In the genomic region with DNA sequence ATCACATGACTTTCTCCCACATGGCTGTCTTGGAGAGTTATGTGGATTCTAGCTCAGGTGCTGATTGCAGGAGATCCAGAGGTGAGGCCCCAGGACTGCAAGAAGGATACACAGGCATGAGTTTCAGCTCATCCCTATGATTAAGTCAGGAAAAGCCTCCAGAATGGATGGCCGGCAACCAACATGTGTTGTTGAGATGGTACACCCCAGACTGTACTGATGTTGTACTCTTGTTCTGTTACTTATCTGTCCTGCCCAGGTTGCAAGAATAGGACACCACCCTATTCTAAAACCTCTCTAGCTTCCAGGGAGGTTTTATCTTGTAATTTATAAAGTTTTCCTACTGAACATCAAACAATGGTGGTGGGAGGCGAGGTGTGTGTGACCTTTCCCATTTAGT, we compare ENCODE assay signal across 1 cellular context.
TF ChIP-seq lines count a peak whose summit lies in the region.

No MANE protein-coding gene starts in this region.

TF ChIP-seq in K562, 482 proteins besides CTCF, POLR2A, EP300 and RAD21 (continued from another document and continues in another):
- TF ChIP-seq, protein P1, sequence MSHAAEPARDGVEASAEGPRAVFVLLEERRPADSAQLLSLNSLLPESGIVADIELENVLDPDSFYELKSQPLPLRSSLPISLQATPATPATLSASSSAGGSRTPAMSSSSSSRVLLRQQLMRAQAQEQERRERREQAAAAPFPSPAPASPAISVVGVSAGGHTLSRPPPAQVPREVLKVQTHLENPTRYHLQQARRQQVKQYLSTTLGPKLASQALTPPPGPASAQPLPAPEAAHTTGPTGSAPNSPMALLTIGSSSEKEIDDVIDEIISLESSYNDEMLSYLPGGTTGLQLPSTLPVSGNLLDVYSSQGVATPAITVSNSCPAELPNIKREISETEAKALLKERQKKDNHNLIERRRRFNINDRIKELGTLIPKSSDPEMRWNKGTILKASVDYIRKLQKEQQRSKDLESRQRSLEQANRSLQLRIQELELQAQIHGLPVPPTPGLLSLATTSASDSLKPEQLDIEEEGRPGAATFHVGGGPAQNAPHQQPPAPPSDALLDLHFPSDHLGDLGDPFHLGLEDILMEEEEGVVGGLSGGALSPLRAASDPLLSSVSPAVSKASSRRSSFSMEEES (CRISPR knock-in tag; IDR thresholded peaks at IDR 0.05) = peak; percentile 46
- TF ChIP-seq SAP30 (IDR thresholded peaks at IDR 0.05; ENCODE audit: borderline replicate concordance, insufficient read depth, low read depth, low read length, poor library complexity, severe bottlenecking) (no peak), SETDB1 (IDR thresholded peaks at IDR 0.05; ENCODE audit: low read length) (no peak), ZBTB2 (IDR thresholded peaks at IDR 0.05) (no peak), FOXA3 (CRISPR knock-in tag; conservative IDR thresholded peaks at IDR 0.05 in 1 of 2, IDR thresholded peaks at IDR 0.05 in 1 of 2) (no peak), XRCC5 (IDR thresholded peaks at IDR 0.05; ENCODE audit: low read depth, low read length) (no peak), MAFF (IDR thresholded peaks at IDR 0.05; ENCODE audit: low read length) (no peak), NCOR1 (IDR thresholded peaks at IDR 0.05) (peak; percentile 34; the same call in 1 of the 2 replicates), MBD2 (IDR thresholded peaks at IDR 0.05; ENCODE audit: borderline replicate concordance, low read depth) (no peak), ZFP1 (CRISPR knock-in tag; IDR thresholded peaks at IDR 0.05) (no peak), U2AF2 (optimal IDR thresholded peaks at IDR 0.05; ENCODE audit: low read depth, low read length) (no peak), ZNF445 (CRISPR knock-in tag; IDR thresholded peaks at IDR 0.05; ENCODE audit: low read depth) (no peak), ZNF766 (CRISPR knock-in tag; conservative IDR thresholded peaks at IDR 0.05) (no peak), SNAPC5 (CRISPR knock-in tag; IDR thresholded peaks at IDR 0.05) (no peak), CBFA2T3 (IDR thresholded peaks at IDR 0.05) (peak; percentile 41), MYC (IDR thresholded peaks at IDR 0.05; ENCODE audit: low read depth, low read length) (no peak), MYC (CRISPR knock-in tag; IDR thresholded peaks at IDR 0.05; ENCODE audit: borderline replicate concordance, low read depth) (no peak), PCBP2 (IDR thresholded peaks at IDR 0.05; ENCODE audit: low read depth, low read length, poor library complexity, severe bottlenecking) (no peak), SUPT5H (IDR thresholded peaks at IDR 0.05) (no peak), ARID1B (IDR thresholded peaks at IDR 0.05) (peak; percentile 42), SREBF1 (IDR thresholded peaks at IDR 0.05; ENCODE audit: borderline replicate concordance, low read depth, low read length) (no peak), ZNF224 (CRISPR knock-in tag; IDR thresholded peaks at IDR 0.05) (no peak), E2F6 (IDR thresholded peaks at IDR 0.05; ENCODE audit: borderline replicate concordance in 1 of 2, extremely low read depth in 1 of 2, insufficient read depth in 1 of 2, insufficient read length in 1 of 2, low read depth in 1 of 2, low read length in 1 of 2, poor library complexity in 1 of 2, severe bottlenecking in 1 of 2) (no peak), RB1 (IDR thresholded peaks at IDR 0.05; ENCODE audit: low read depth) (no peak), RBM25 (IDR thresholded peaks at IDR 0.05; ENCODE audit: low read depth, low read length, severe bottlenecking) (no peak), ZNF174 (CRISPR knock-in tag; IDR thresholded peaks at IDR 0.05) (no peak), RBM39 (optimal IDR thresholded peaks at IDR 0.05; ENCODE audit: low read depth, low read length) (no peak), CBX2 (IDR thresholded peaks at IDR 0.05; ENCODE audit: insufficient read depth, low read length, poor library complexity, severe bottlenecking) (no peak), ZFX (CRISPR knock-in tag; IDR thresholded peaks at IDR 0.05) (no peak), NEUROD1 (IDR thresholded peaks at IDR 0.05; ENCODE audit: borderline replicate concordance, low read depth, low read length, partially characterized antibody) (no peak), SOX6 (IDR thresholded peaks at IDR 0.05) (0 out of 2 replicates have a peak, but pooled peaks have one; percentile 11), DACH1 (IDR thresholded peaks at IDR 0.05; ENCODE audit: partially characterized antibody) (no peak), PHF8 (IDR thresholded peaks at IDR 0.05; ENCODE audit: borderline replicate concordance, low read length) (no peak), ZNF785 (CRISPR knock-in tag; IDR thresholded peaks at IDR 0.05) (no peak), XRCC4 (IDR thresholded peaks at IDR 0.05; ENCODE audit: extremely low read depth, insufficient read depth, insufficient read length) (no peak), ZBTB43 (CRISPR knock-in tag; IDR thresholded peaks at IDR 0.05) (no peak), BCOR (IDR thresholded peaks at IDR 0.05) (no peak), EZH2 (IDR thresholded peaks at IDR 0.05; ENCODE audit: borderline replicate concordance, low read depth, low read length) (no peak), KDM2B (CRISPR knock-in tag; IDR thresholded peaks at IDR 0.05) (no peak), TCF3 (CRISPR knock-in tag; IDR thresholded peaks at IDR 0.05) (peak; percentile 46; the same call in 1 of the 2 replicates), MEIS2 (IDR thresholded peaks at IDR 0.05; ENCODE audit: partially characterized antibody) (no peak), ZNF184 (CRISPR knock-in tag; IDR thresholded peaks at IDR 0.05) (no peak), NR3C1 (CRISPR knock-in tag; IDR thresholded peaks at IDR 0.05) (no peak), ZNF24 (IDR thresholded peaks at IDR 0.05) (no peak), KLF1 (tag; IDR thresholded peaks at IDR 0.05) (no peak), CTBP1 (IDR thresholded peaks at IDR 0.05; ENCODE audit: borderline replicate concordance) (0 out of 2 replicates have a peak, but pooled peaks have one; percentile 12)
- TF ChIP-seq, protein P2, sequence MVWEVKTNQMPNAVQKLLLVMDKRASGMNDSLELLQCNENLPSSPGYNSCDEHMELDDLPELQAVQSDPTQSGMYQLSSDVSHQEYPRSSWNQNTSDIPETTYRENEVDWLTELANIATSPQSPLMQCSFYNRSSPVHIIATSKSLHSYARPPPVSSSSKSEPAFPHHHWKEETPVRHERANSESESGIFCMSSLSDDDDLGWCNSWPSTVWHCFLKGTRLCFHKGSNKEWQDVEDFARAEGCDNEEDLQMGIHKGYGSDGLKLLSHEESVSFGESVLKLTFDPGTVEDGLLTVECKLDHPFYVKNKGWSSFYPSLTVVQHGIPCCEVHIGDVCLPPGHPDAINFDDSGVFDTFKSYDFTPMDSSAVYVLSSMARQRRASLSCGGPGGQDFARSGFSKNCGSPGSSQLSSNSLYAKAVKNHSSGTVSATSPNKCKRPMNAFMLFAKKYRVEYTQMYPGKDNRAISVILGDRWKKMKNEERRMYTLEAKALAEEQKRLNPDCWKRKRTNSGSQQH (CRISPR knock-in tag; IDR thresholded peaks at IDR 0.05) = no peak
- TF ChIP-seq, protein P3, sequence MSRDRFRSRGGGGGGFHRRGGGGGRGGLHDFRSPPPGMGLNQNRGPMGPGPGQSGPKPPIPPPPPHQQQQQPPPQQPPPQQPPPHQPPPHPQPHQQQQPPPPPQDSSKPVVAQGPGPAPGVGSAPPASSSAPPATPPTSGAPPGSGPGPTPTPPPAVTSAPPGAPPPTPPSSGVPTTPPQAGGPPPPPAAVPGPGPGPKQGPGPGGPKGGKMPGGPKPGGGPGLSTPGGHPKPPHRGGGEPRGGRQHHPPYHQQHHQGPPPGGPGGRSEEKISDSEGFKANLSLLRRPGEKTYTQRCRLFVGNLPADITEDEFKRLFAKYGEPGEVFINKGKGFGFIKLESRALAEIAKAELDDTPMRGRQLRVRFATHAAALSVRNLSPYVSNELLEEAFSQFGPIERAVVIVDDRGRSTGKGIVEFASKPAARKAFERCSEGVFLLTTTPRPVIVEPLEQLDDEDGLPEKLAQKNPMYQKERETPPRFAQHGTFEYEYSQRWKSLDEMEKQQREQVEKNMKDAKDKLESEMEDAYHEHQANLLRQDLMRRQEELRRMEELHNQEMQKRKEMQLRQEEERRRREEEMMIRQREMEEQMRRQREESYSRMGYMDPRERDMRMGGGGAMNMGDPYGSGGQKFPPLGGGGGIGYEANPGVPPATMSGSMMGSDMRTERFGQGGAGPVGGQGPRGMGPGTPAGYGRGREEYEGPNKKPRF (IDR thresholded peaks at IDR 0.05; ENCODE audit: low read depth, low read length) = no peak
- TF ChIP-seq, protein P4, sequence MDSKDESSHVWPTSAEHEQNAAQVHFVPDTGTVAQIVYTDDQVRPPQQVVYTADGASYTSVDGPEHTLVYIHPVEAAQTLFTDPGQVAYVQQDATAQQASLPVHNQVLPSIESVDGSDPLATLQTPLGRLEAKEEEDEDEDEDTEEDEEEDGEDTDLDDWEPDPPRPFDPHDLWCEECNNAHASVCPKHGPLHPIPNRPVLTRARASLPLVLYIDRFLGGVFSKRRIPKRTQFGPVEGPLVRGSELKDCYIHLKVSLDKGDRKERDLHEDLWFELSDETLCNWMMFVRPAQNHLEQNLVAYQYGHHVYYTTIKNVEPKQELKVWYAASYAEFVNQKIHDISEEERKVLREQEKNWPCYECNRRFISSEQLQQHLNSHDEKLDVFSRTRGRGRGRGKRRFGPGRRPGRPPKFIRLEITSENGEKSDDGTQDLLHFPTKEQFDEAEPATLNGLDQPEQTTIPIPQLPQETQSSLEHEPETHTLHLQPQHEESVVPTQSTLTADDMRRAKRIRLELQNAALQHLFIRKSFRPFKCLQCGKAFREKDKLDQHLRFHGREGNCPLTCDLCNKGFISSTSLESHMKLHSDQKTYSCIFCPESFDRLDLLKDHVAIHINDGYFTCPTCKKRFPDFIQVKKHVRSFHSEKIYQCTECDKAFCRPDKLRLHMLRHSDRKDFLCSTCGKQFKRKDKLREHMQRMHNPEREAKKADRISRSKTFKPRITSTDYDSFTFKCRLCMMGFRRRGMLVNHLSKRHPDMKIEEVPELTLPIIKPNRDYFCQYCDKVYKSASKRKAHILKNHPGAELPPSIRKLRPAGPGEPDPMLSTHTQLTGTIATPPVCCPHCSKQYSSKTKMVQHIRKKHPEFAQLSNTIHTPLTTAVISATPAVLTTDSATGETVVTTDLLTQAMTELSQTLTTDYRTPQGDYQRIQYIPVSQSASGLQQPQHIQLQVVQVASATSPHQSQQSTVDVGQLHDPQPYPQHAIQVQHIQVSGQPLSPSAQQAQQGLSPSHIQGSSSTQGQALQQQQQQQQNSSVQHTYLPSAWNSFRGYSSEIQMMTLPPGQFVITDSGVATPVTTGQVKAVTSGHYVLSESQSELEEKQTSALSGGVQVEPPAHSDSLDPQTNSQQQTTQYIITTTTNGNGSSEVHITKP (IDR thresholded peaks at IDR 0.05; ENCODE audit: partially characterized antibody) = peak; percentile 76
- TF ChIP-seq, protein P5, sequence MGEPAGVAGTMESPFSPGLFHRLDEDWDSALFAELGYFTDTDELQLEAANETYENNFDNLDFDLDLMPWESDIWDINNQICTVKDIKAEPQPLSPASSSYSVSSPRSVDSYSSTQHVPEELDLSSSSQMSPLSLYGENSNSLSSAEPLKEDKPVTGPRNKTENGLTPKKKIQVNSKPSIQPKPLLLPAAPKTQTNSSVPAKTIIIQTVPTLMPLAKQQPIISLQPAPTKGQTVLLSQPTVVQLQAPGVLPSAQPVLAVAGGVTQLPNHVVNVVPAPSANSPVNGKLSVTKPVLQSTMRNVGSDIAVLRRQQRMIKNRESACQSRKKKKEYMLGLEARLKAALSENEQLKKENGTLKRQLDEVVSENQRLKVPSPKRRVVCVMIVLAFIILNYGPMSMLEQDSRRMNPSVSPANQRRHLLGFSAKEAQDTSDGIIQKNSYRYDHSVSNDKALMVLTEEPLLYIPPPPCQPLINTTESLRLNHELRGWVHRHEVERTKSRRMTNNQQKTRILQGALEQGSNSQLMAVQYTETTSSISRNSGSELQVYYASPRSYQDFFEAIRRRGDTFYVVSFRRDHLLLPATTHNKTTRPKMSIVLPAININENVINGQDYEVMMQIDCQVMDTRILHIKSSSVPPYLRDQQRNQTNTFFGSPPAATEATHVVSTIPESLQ (CRISPR knock-in tag; IDR thresholded peaks at IDR 0.05) = no peak
